In the genomic region with DNA sequence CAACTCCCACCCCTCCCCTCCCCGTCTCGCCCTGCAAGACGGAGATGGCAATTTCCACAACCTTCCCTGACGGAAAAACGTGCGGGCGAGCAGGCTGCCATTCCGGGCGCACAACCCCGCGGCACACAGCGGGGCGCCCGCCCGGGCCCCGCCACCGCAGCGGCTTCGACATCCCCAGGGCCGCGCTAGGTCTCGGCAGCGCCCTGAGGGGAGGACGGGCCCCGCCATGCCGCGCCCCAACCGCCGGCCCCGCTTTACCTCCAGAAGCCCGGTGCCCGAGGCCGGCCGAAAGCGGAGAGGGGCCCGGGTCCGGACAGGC, we compare ENCODE assay signal across 8 cellular contexts. TPM values are rescaled to one million over a fixed set of nuclear protein-coding genes. Genes with fewer than 3 reads are reported as not detected.
DNase-seq lines count a peak whose midpoint lies in the region; ATAC-seq and TF ChIP-seq lines count a peak whose summit lies in the region.

No MANE protein-coding gene starts in this region.

- ATAC-seq in HG02571 (IDR thresholded peaks at IDR 0.05; ENCODE audit: unreplicated experiment) (peak; percentile 24), foreskin keratinocyte (peak; percentile 44)

- intact Hi-C loops in posterior vena cava (cut with DNase I), result no loop called here

- peaks cover 8% of the 10 kb centered on the region for H3K9me3 Mint-ChIP-seq in T-helper 1 cell treated with Interleukin-12 subunit alpha and Interleukin-12 subunit beta and Interleukin-4 antibody, amounts not matched to agents 30 μg/mL and 1 μg/mL, for 36 hours

- peak overlapping the region; percentile 74 for H3K14ac ChIP-seq in trophoblast cell (ENCODE audit: low read length)

- TF ChIP-seq CTCF in foreskin keratinocyte (conservative IDR thresholded peaks at IDR 0.05) (no peak), GM10266 (IDR thresholded peaks at IDR 0.05; ENCODE audit: control insufficient read depth, insufficient read depth, low read depth, missing control alignments) (no peak)

- H3K4me3 Mint-ChIP-seq in T-helper 1 cell treated with Interleukin-12 subunit alpha and Interleukin-12 subunit beta and Interleukin-4 antibody, amounts not matched to agents 30 μg/mL and 1 μg/mL, for 36 hours, result peak overlapping the region; percentile 76

- H3K4me2 ChIP-seq in trophoblast cell (ENCODE audit: low read length), result peak overlapping the region; percentile 98

- peaks cover 7% of the 10 kb centered on the region for H3K9me3 ChIP-seq in trophoblast cell (ENCODE audit: insufficient read depth, low read depth, low read length)

- H3K23ac ChIP-seq in trophoblast cell (ENCODE audit: low read length), result no peak overlapping the region

- peaks cover 6% of the 10 kb centered on the region for H3K79me2 ChIP-seq in trophoblast cell (ENCODE audit: control insufficient read depth, insufficient read depth, low read length, poor library complexity)

- H3K9ac ChIP-seq in trophoblast cell (ENCODE audit: low read length), result peak overlapping the region; percentile 33

- H4K91ac ChIP-seq in trophoblast cell (ENCODE audit: low read depth, low read length), result peak overlapping the region; percentile 64

- peaks cover 15% of the 10 kb centered on the region for H3K27me3 Mint-ChIP-seq in T-helper 1 cell treated with Interleukin-12 subunit alpha and Interleukin-12 subunit beta and Interleukin-4 antibody, amounts not matched to agents 30 μg/mL and 1 μg/mL, for 36 hours (ENCODE audit: low read depth)

- H3K27ac ChIP-seq in foreskin keratinocyte, result peak overlapping the region; percentile 44
- H3K27ac ChIP-seq in trophoblast cell (ENCODE audit: low read depth, low read length), result no peak overlapping the region

- H4K12ac ChIP-seq in trophoblast cell (ENCODE audit: low read depth, low read length), result peak overlapping the region; percentile 77

- H3K36me3 Mint-ChIP-seq in T-helper 1 cell treated with Interleukin-12 subunit alpha and Interleukin-12 subunit beta and Interleukin-4 antibody, amounts not matched to agents 30 μg/mL and 1 μg/mL, for 36 hours (ENCODE audit: low read depth), result peaks cover 14% of the 10 kb centered on the region

- H2AK5ac ChIP-seq in trophoblast cell (ENCODE audit: low read length), result peak overlapping the region; percentile 35

- H3K36me3 ChIP-seq in trophoblast cell (ENCODE audit: control insufficient read depth in 1 of 2, insufficient read depth in 2 of 2, low read length in 2 of 2), result no peaks in the 10 kb centered on the region

- H2BK5ac ChIP-seq in trophoblast cell (ENCODE audit: low read depth, low read length, poor library complexity), result no peak overlapping the region

- H2AFZ ChIP-seq in trophoblast cell (ENCODE audit: insufficient read depth, low read length, poor library complexity), result peak overlapping the region; percentile 79

- H2BK12ac ChIP-seq in trophoblast cell (ENCODE audit: low read length), result no peak overlapping the region

- H3K4me1 ChIP-seq in foreskin keratinocyte (no peaks in the 10 kb centered on the region), trophoblast cell (ENCODE audit: control insufficient read depth in 1 of 2, insufficient read depth in 2 of 2, low read length in 2 of 2) (peaks cover 5 to 6% of the 10 kb centered on the region in 2 experiments)

- peaks cover 25% of the 10 kb centered on the region for H3K4me1 Mint-ChIP-seq in T-helper 1 cell treated with Interleukin-12 subunit alpha and Interleukin-12 subunit beta and Interleukin-4 antibody, amounts not matched to agents 30 μg/mL and 1 μg/mL, for 36 hours (ENCODE audit: low read depth)

- no CpG with 5 or more reads among the region's 37 CpGs for WGBS in trophoblast cell (ENCODE audit: extremely low coverage, insufficient coverage, insufficient read length)

- peak overlapping the region; percentile 4 for H3K4ac ChIP-seq in trophoblast cell (ENCODE audit: low read depth, low read length)

- peak overlapping the region; percentile 35 for H2BK120ac ChIP-seq in trophoblast cell (ENCODE audit: insufficient read depth, low read length, poor library complexity)

- DNase-seq in ELR (ENCODE audit: low read depth) (peak; percentile 36), foreskin keratinocyte (peak in 1 of 2 donors; percentile 19), trophoblast cell (peak in 1 of 2 donors; percentile 19), posterior vena cava (ENCODE audit: low spot score) (no peak), GM10266 (ENCODE audit: extremely low spot score) (no peak)
- DNase-seq in activated CD4-positive, CD25-positive, alpha-beta regulatory T cell (lab: John Stamatoyannopoulos, UW), result no peak

- H3K79me1 ChIP-seq in trophoblast cell (ENCODE audit: low read length), result peaks cover 10% of the 10 kb centered on the region

- H3K27ac Mint-ChIP-seq in T-helper 1 cell treated with Interleukin-12 subunit alpha and Interleukin-12 subunit beta and Interleukin-4 antibody, amounts not matched to agents 30 μg/mL and 1 μg/mL, for 36 hours, result no peak overlapping the region

- peak overlapping the region; percentile 84 for H3K4me3 ChIP-seq in trophoblast cell (ENCODE audit: low read depth, low read length)

- H4K8ac ChIP-seq in trophoblast cell (ENCODE audit: low read depth, low read length), result peak overlapping the region; percentile 82

- H3K27me3 ChIP-seq in foreskin keratinocyte (no peaks in the 10 kb centered on the region), trophoblast cell (ENCODE audit: insufficient read depth, low read length) (peaks cover 7% of the 10 kb centered on the region)

- peak overlapping the region; percentile 39 for H3K18ac ChIP-seq in trophoblast cell (ENCODE audit: low read length)

RNA-seq across cellular contexts. Expression of a gene that starts 0.5 kb away (rescaled TPM):
- total RNA-seq in foreskin keratinocyte (45.2 and 46.3 TPM in 2 replicates), posterior vena cava (10 to 100 TPM; 19.4 to 21.1 TPM)
- 50.2 and 52.6 TPM in 2 replicates for polyA plus RNA-seq in foreskin keratinocyte
- polyA plus RNA-seq in trophoblast cell (2013), result 11.1 and 11.9 TPM in 2 replicates

RNA-seq across cellular contexts. Expression of a gene that starts 18.1 kb away (rescaled TPM):
- not detected in 2 replicates for total RNA-seq in foreskin keratinocyte
- polyA plus RNA-seq in foreskin keratinocyte, result not detected in 2 replicates
- polyA plus RNA-seq in trophoblast cell (2013), result 0.10 and 0.12 TPM in 2 replicates
- total RNA-seq in posterior vena cava, result under 1 TPM; 0.09 to 0.10 TPM
